ENCODE assay signal across 9 cellular contexts in genomic region chr22:29780781-29781676, GRCh38. TPM values are rescaled to one million over a fixed set of nuclear protein-coding genes. Genes with fewer than 3 reads are reported as not detected.
A peak's percentile ranks its signal among the peaks of the same experiment; 100 is the strongest.
DNase-seq lines count a peak whose midpoint lies in the region; ATAC-seq and TF ChIP-seq lines count a peak whose summit lies in the region.
"Had no signal": no experiment of that assay in that cellular context is flagged by ENCODE, and none has a peak within 500 bp of the region (broad histone marks: within the 10 kb centered on the region; RNA-seq: fewer than 3 reads in every experiment).

No MANE protein-coding gene starts in this region.

- H3K4me1 ChIP-seq in Caco-2 = peaks cover 44% of the 10 kb centered on the region

- H3K36me3 Mint-ChIP-seq in Caco-2 (ENCODE audit: insufficient read depth, unreplicated experiment) = no peaks in the 10 kb centered on the region
- no peaks in the 10 kb centered on the region for H3K36me3 Mint-ChIP-seq in T-helper 17 cell (ENCODE audit: low read depth)
- H3K36me3 Mint-ChIP-seq in osteocyte (ENCODE audit: unreplicated experiment) = no peaks in the 10 kb centered on the region

- CTCF ChIA-PET in Caco-2 (lab: Charles Lee) = interaction anchor here (0.6 kb wide), 3 partner anchors 8 to 308 kb away, joined by 3 to 6 read pairs (median 5); no protein-coding TSS in a partner anchor

- H3K27me3 ChIP-seq in Caco-2 (replicated peaks; ENCODE audit: control insufficient read depth, insufficient read depth, low read length) = no peaks in the 10 kb centered on the region
- H3K27me3 ChIP-seq: neutrophil had no signal

- POLR2A ChIA-PET in Caco-2 (lab: Charles Lee) = no interaction called here

- no peaks in the 10 kb centered on the region for H3K9me3 Mint-ChIP-seq in Caco-2 (ENCODE audit: unreplicated experiment)
- no peaks in the 10 kb centered on the region for H3K9me3 Mint-ChIP-seq in osteocyte (ENCODE audit: unreplicated experiment)

- H3K27ac Mint-ChIP-seq in Caco-2 (ENCODE audit: unreplicated experiment) (peak overlapping the region; percentile 53), T-helper 17 cell (peak overlapping the region; percentile 44), osteocyte (ENCODE audit: unreplicated experiment) (peak overlapping the region; percentile 79)

- H3K9me3 ChIP-seq in Caco-2 (no peaks in the 10 kb centered on the region), T-helper 17 cell (ENCODE audit: control insufficient read depth, low read length, poor library complexity, severe bottlenecking) (no peaks in the 10 kb centered on the region)
- H3K9me3 ChIP-seq: neutrophil had no signal

- BruUV-seq in Caco-2 (replicated peaks; lab: Mats Ljungman, UMichigan) = no TSS peak

- H3K27me3 Mint-ChIP-seq in Caco-2 (ENCODE audit: insufficient read depth, unreplicated experiment) (no peaks in the 10 kb centered on the region), T-helper 17 cell (no peaks in the 10 kb centered on the region), osteocyte (ENCODE audit: unreplicated experiment) (no peaks in the 10 kb centered on the region)

- H3K4me1 Mint-ChIP-seq in Caco-2 (ENCODE audit: low read depth, unreplicated experiment) (peaks cover 26% of the 10 kb centered on the region), T-helper 17 cell (peaks cover 7% of the 10 kb centered on the region), osteocyte (ENCODE audit: unreplicated experiment) (peaks cover 28% of the 10 kb centered on the region)

- H3K4me3 Mint-ChIP-seq in Caco-2 (ENCODE audit: unreplicated experiment) (no peak overlapping the region), T-helper 17 cell (no peak overlapping the region), osteocyte (ENCODE audit: unreplicated experiment) (no peak overlapping the region)

- TF ChIP-seq CTCF in Caco-2 (IDR thresholded peaks at IDR 0.05; ENCODE audit: insufficient read depth in 1 of 2, low read depth in 1 of 2, low read length in 1 of 2, severe bottlenecking in 1 of 2, unreplicated experiment in 1 of 2) = no peak
- TF ChIP-seq CTCF in fibroblast of pulmonary artery (IDR thresholded peaks at IDR 0.05; ENCODE audit: low read length, missing control alignments) = no peak
- no peak for TF ChIP-seq CTCF in osteocyte (IDR thresholded peaks at IDR 0.05)

- H3K4me3 ChIP-seq in Caco-2 (ENCODE audit: low read depth, low read length) = no peak overlapping the region
- H3K4me3 ChIP-seq in fibroblast of pulmonary artery (replicated peaks; ENCODE audit: low read depth, low read length) = no peak overlapping the region

- DNase-seq in Caco-2 (no peak), T-helper 17 cell (no peak), fibroblast of pulmonary artery (ENCODE audit: low read depth) (peak; percentile 82), osteocyte (ENCODE audit: extremely low spot score, unreplicated experiment) (no peak)
- no peak for DNase-seq in activated T-cell treated with anti-CD3 and anti-CD28 coated beads, Interleukin-2, amount 50 U/mL, for 48 hours

- intact Hi-C loops in Caco-2 (cut with micrococcal nuclease; ENCODE audit: unreplicated experiment) = no loop called here

- no peaks in the 10 kb centered on the region for H3K36me3 ChIP-seq in Caco-2 (ENCODE audit: control insufficient read depth, insufficient read depth, low read length)
- H3K36me3 ChIP-seq: neutrophil had no signal

- ATAC-seq in T-helper 17 cell (no peak), GM19455 (IDR thresholded peaks at IDR 0.05; ENCODE audit: unreplicated experiment) (no peak), GM19463 (IDR thresholded peaks at IDR 0.05; ENCODE audit: unreplicated experiment) (no peak), GM21529 (IDR thresholded peaks at IDR 0.05; ENCODE audit: unreplicated experiment) (no peak)

RNA-seq across cellular contexts. Expression of gene UQCR10, which starts 13.9 kb away (rescaled TPM):
- total RNA-seq in Caco-2 (2022) (147 and 148 TPM in 2 replicates), T-helper 17 cell (10 to 100 TPM; 31.9 to 36.8 TPM), osteocyte (66.0 and 77.4 TPM in 2 replicates)

RNA-seq across cellular contexts. Expression of gene ZMAT5, which starts 14.2 kb away (rescaled TPM):
- total RNA-seq in Caco-2 (2022) = 13.0 and 19.7 TPM in 2 replicates
- total RNA-seq in T-helper 17 cell = 10 to 100 TPM; 11.8 to 14.2 TPM
- 22.7 and 25.0 TPM in 2 replicates for total RNA-seq in osteocyte

RNA-seq across cellular contexts. Expression of gene ASCC2, which starts 57.0 kb away (rescaled TPM):
- 61.4 and 68.8 TPM in 2 replicates for total RNA-seq in Caco-2 (2022)
- total RNA-seq in T-helper 17 cell = 10 to 100 TPM; 65.9 to 79.8 TPM
- total RNA-seq in osteocyte = 47.1 and 49.4 TPM in 2 replicates
